ENCODE assay signal across 19 cellular contexts in genomic region chr7:150407588-150408392, GRCh38. TPM values are rescaled to one million over a fixed set of nuclear protein-coding genes. Genes with fewer than 3 reads are reported as not detected.
DNase-seq lines count a peak whose midpoint lies in the region; ATAC-seq and TF ChIP-seq lines count a peak whose summit lies in the region.
"Had no signal": no experiment of that assay in that cellular context is flagged by ENCODE, and none has a peak within 500 bp of the region (broad histone marks: within the 10 kb centered on the region; RNA-seq: fewer than 3 reads in every experiment).

No MANE protein-coding gene starts in this region.

- H3K9me3 ChIP-seq in right atrium auricular region = no peaks in the 10 kb centered on the region
- H3K9me3 ChIP-seq in body of pancreas = no peaks in the 10 kb centered on the region
- H3K9me3 ChIP-seq in upper lobe of left lung = no peaks in the 10 kb centered on the region

- no peak overlapping the region for H3K4me3 ChIP-seq in right atrium auricular region
- no peak overlapping the region for H3K4me3 ChIP-seq in body of pancreas
- H3K4me3 ChIP-seq in upper lobe of left lung = no peak overlapping the region

- H3K27ac ChIP-seq in right atrium auricular region (peak overlapping the region in 1 of 2 donors; percentile 95), body of pancreas (peak overlapping the region; percentile 86 to 96 (median 91)), upper lobe of left lung (peak overlapping the region; percentile 88 to 98 (median 96))
- H3K27ac ChIP-seq: epithelial cell of prostate had no signal

- H3K9me3 Mint-ChIP-seq in naive B cell = peaks cover 0 to 2% (median 0%) of the 10 kb centered on the region in 7 donors
- H3K9me3 Mint-ChIP-seq in nephron progenitor cell = no peaks in the 10 kb centered on the region
- H3K9me3 Mint-ChIP-seq: CD8-positive, alpha-beta memory T cell; immature natural killer cell; WTC11 had no signal

- H3K36me3 Mint-ChIP-seq in naive B cell (peaks cover 4 to 20% of the 10 kb centered on the region in 2 donors), nephron progenitor cell (ENCODE audit: low read depth) (peaks cover 14% of the 10 kb centered on the region)

- H3K36me3 ChIP-seq in right atrium auricular region = no peaks in the 10 kb centered on the region
- no peaks in the 10 kb centered on the region for H3K36me3 ChIP-seq in body of pancreas (replicated peaks in 1 of 2; ENCODE audit: insufficient read depth in 1 of 2, low read depth in 2 of 2)
- peaks cover 0 to 17% (median 6%) of the 10 kb centered on the region in 4 donors for H3K36me3 ChIP-seq in upper lobe of left lung

- H3K4me1 Mint-ChIP-seq in naive B cell = peaks cover 43 to 64% (median 58%) of the 10 kb centered on the region in 3 donors
- H3K4me1 Mint-ChIP-seq in nephron progenitor cell = peaks cover 77% of the 10 kb centered on the region

- DNase-seq in Right ventricle myocardium inferior (ENCODE audit: missing footprints) (peak; percentile 60), right atrium auricular region (ENCODE audit: low spot score) (no peak), body of pancreas (no peak), naive B cell (peak; percentile 29), upper lobe of left lung (peak in 1 of 2 donors; percentile 84), nephron progenitor cell (no peak), SHP77 treated with DMSO at 0.1 percent for 48 hours (lab: John Stamatoyannopoulos, UW) (no peak)
- DNase-seq: cortex of kidney, EL, KG1, NCI-H1092 treated with DMSO at 0.1 percent for 48 hours, NCI-H2171, NCI-H748 treated with DMSO at 0.1 percent for 48 hours, occipital lobe had no signal

- intact Hi-C loops in Right ventricle myocardium inferior (cut with DNase I) (no loop called here), body of pancreas (cut with DNase I) (loop anchor here (10.0 kb wide), 1 partner anchor 123 kb away; no protein-coding TSS in a partner anchor)

- ATAC-seq in Right ventricle myocardium inferior = no peak
- ATAC-seq in body of pancreas = no peak
- no peak for ATAC-seq in naive B cell (ENCODE audit: low read depth in 2 of 2)
- ATAC-seq in upper lobe of left lung (ENCODE audit: low FRiP score in 2 of 2) = no peak
- ATAC-seq in HG03469 (IDR thresholded peaks at IDR 0.05; ENCODE audit: unreplicated experiment) = no peak
- ATAC-seq: WTC11 had no signal

- H3K27me3 ChIP-seq in right atrium auricular region (no peaks in the 10 kb centered on the region), body of pancreas (no peaks in the 10 kb centered on the region), upper lobe of left lung (no peaks in the 10 kb centered on the region)

- TF ChIP-seq EP300 in upper lobe of left lung (IDR thresholded peaks at IDR 0.05) = no peak

- H3K4me1 ChIP-seq in right atrium auricular region (peaks cover 0 to 29% of the 10 kb centered on the region in 2 donors), body of pancreas (peaks cover 41% of the 10 kb centered on the region), upper lobe of left lung (peaks cover 23 to 27% (median 26%) of the 10 kb centered on the region in 4 donors)

- no peak for TF ChIP-seq POLR2A in body of pancreas (IDR thresholded peaks at IDR 0.05)
- TF ChIP-seq POLR2A in upper lobe of left lung (IDR thresholded peaks at IDR 0.05) = no peak

- H3K27me3 Mint-ChIP-seq in naive B cell (no peaks in the 10 kb centered on the region), nephron progenitor cell (ENCODE audit: low read depth, poor library complexity) (peaks cover 21% of the 10 kb centered on the region)
- H3K27me3 Mint-ChIP-seq: CD8-positive, alpha-beta memory T cell had no signal

- H3K27ac Mint-ChIP-seq in naive B cell = peak overlapping the region in 5 of 6 donors; percentile 99 to 100 (median 100)
- no peak overlapping the region for H3K27ac Mint-ChIP-seq in nephron progenitor cell

- TF ChIP-seq CTCF in right atrium auricular region (IDR thresholded peaks at IDR 0.05) (no peak), body of pancreas (IDR thresholded peaks at IDR 0.05) (no peak), upper lobe of left lung (IDR thresholded peaks at IDR 0.05) (no peak), nephron progenitor cell (IDR thresholded peaks at IDR 0.05) (no peak)

- 94 to 98% methylated on average over 41 to 79 of the region's 91 CpGs for WGBS in body of pancreas, 2 donors
- WGBS in upper lobe of left lung, 2 donors = 95 to 96% methylated on average over 39 to 85 of the region's 91 CpGs

- H3K4me3 Mint-ChIP-seq in naive B cell (peak overlapping the region in 2 of 8 donors; percentile 74 to 76), nephron progenitor cell (no peak overlapping the region)

RNA-seq across cellular contexts. Expression of gene ZNF775, which starts 28.7 kb away (rescaled TPM):
- total RNA-seq in Right ventricle myocardium inferior (3.3 TPM), right atrium auricular region (1 to 10 TPM; 4.1 to 6.2 TPM), body of pancreas (10 to 100 TPM in 1 of 2 donors, 1 to 10 TPM in 1; 6.0 to 10.2 TPM), upper lobe of left lung (1 to 10 TPM; 3.0 to 6.5 (median 5.5) TPM)
- 1 to 10 TPM; 1.4 to 8.9 (median 4.5) TPM for polyA plus RNA-seq in naive B cell (ENCODE audit: low read depth in 6 of 6)

RNA-seq across cellular contexts. Expression of gene REPIN1, which starts 39.2 kb away (rescaled TPM):
- total RNA-seq in Right ventricle myocardium inferior = 111 TPM
- total RNA-seq in right atrium auricular region = 100 to 1,000 TPM in 1 of 2 donors, 10 to 100 TPM in 1; 100.0 to 110 TPM
- total RNA-seq in body of pancreas = 100 to 1,000 TPM in 1 of 2 donors, 10 to 100 TPM in 1; 77.0 to 117 TPM
- polyA plus RNA-seq in naive B cell (ENCODE audit: low read depth in 6 of 6) = 100 to 1,000 TPM in 1 of 6 donors, 10 to 100 TPM in 5; 46.3 to 115 (median 68.5) TPM
- 100 to 1,000 TPM in 4 of 6 donors, 10 to 100 TPM in 2; 65.2 to 125 (median 105) TPM for total RNA-seq in upper lobe of left lung

RNA-seq across cellular contexts. Expression of gene GIMAP8, which starts 42.6 kb away (rescaled TPM):
- total RNA-seq in Right ventricle myocardium inferior (14.9 TPM), right atrium auricular region (1 to 10 TPM; 6.6 to 9.6 TPM), body of pancreas (1 to 10 TPM in 1 of 2 donors, under 1 TPM in 1; 0.99 to 5.4 TPM), upper lobe of left lung (10 to 100 TPM; 15.6 to 39.6 (median 31.7) TPM)
- polyA plus RNA-seq in naive B cell (ENCODE audit: low read depth in 6 of 6) = under 1 TPM in 4 of 6 donors, not detected in 2; 0.07 to 0.22 (median 0.08) TPM

Comparison
In these comparisons a context has a peak if more than half of its experiments do, and no peak if none do; other contexts are left out.
1. DNase-seq: peak in Right ventricle myocardium inferior (single experiment) and naive B cell (single experiment); none in right atrium auricular region (single experiment), body of pancreas (0 of 4), nephron progenitor cell (single experiment) and SHP77 treated with DMSO at 0.1 percent for 48 hours (single experiment).